In genomic region chr12:95859344-95859816, GRCh38 we compare ENCODE assay signal across 2 cellular contexts.
TF ChIP-seq lines count a peak whose summit lies in the region.

No MANE protein-coding gene starts in this region.

TF ChIP-seq in K562, 482 proteins besides CTCF, POLR2A, EP300 and RAD21 (continues in another document):
- TF ChIP-seq POLR3G (IDR thresholded peaks at IDR 0.05; ENCODE audit: extremely low read depth, insufficient read length, insufficient replicate concordance): no peak
- TF ChIP-seq HDAC6 (IDR thresholded peaks at IDR 0.05; ENCODE audit: low read depth, low read length): no peak
- TF ChIP-seq NR2C2 (CRISPR knock-in tag; IDR thresholded peaks at IDR 0.05): no peak
- TF ChIP-seq NR2C2 (tag; IDR thresholded peaks at IDR 0.05): peak; percentile 59; the same call in 1 of the 2 replicates
- TF ChIP-seq ELF1 (tag; IDR thresholded peaks at IDR 0.05): no peak
- no peak for TF ChIP-seq CBX3 (IDR thresholded peaks at IDR 0.05; ENCODE audit: borderline replicate concordance in 1 of 2, low read length in 2 of 2)
- no peak for TF ChIP-seq YY1 (IDR thresholded peaks at IDR 0.05; ENCODE audit: borderline replicate concordance in 1 of 3, control insufficient read depth in 1 of 3, extremely low read depth in 1 of 3, insufficient read depth in 3 of 3, insufficient read length in 1 of 3, insufficient replicate concordance in 2 of 3, low read depth in 1 of 3, low read length in 2 of 3)
- TF ChIP-seq HSF4 (CRISPR knock-in tag; IDR thresholded peaks at IDR 0.05; ENCODE audit: borderline replicate concordance): no peak
- 0 out of 2 replicates have a peak, but pooled peaks have one; percentile 37 for TF ChIP-seq ZBTB2 (IDR thresholded peaks at IDR 0.05)
- no peak for TF ChIP-seq SNRNP70 (optimal IDR thresholded peaks at IDR 0.05; ENCODE audit: low read depth, low read length)
- TF ChIP-seq CUX1 (CRISPR knock-in tag; IDR thresholded peaks at IDR 0.05): no peak
- TF ChIP-seq PBX2 (CRISPR knock-in tag; IDR thresholded peaks at IDR 0.05; ENCODE audit: low read depth): no peak
- TF ChIP-seq PBX2 (tag; conservative IDR thresholded peaks at IDR 0.05; ENCODE audit: low read depth): no peak
- TF ChIP-seq ZBTB12 (CRISPR knock-in tag; IDR thresholded peaks at IDR 0.05): no peak
- TF ChIP-seq MEIS2 (IDR thresholded peaks at IDR 0.05; ENCODE audit: partially characterized antibody): peak; percentile 27
- peak; percentile 29; the same call in 1 of the 2 replicates for TF ChIP-seq ZNF316 (IDR thresholded peaks at IDR 0.05)
- no peak for TF ChIP-seq NFYB (IDR thresholded peaks at IDR 0.05; ENCODE audit: extremely low read depth, insufficient read length)
- TF ChIP-seq STAG1 (CRISPR knock-in tag; IDR thresholded peaks at IDR 0.05; ENCODE audit: borderline replicate concordance): no peak

TF ChIP-seq in HepG2, 621 proteins besides CTCF, POLR2A, EP300 and RAD21:
- TF ChIP-seq MXD4 (CRISPR knock-in tag; IDR thresholded peaks at IDR 0.05): peak; percentile 0; the same call in 1 of the 2 replicates
- 0 out of 2 replicates have a peak, but pooled peaks have one; percentile 8 for TF ChIP-seq ZNF557 (CRISPR knock-in tag; IDR thresholded peaks at IDR 0.05)
- 0 out of 2 replicates have a peak, but pooled peaks have one; percentile 16 for TF ChIP-seq AFF4 (CRISPR knock-in tag; IDR thresholded peaks at IDR 0.05)
- peak; percentile 32; the same call in 1 of the 2 replicates for TF ChIP-seq ZNF280D (CRISPR knock-in tag; IDR thresholded peaks at IDR 0.05)
- peak; percentile 63; the same call in 1 of the 2 replicates for TF ChIP-seq ZNF850 (CRISPR knock-in tag; conservative IDR thresholded peaks at IDR 0.05)
- TF ChIP-seq ZFP82 (CRISPR knock-in tag; IDR thresholded peaks at IDR 0.05; ENCODE audit: borderline replicate concordance): 0 out of 2 replicates have a peak, but pooled peaks have one; percentile 44
- no peak for TF ChIP-seq ZNF605 (CRISPR knock-in tag; IDR thresholded peaks at IDR 0.05)
- TF ChIP-seq ZNF816 (CRISPR knock-in tag; IDR thresholded peaks at IDR 0.05; ENCODE audit: borderline replicate concordance): peak; percentile 77; the same call in 1 of the 2 replicates
- TF ChIP-seq ZNF710 (CRISPR knock-in tag; IDR thresholded peaks at IDR 0.05; ENCODE audit: borderline replicate concordance): no peak
- peak; percentile 50; the same call in 1 of the 2 replicates for TF ChIP-seq ZNF670 (CRISPR knock-in tag; IDR thresholded peaks at IDR 0.05; ENCODE audit: borderline replicate concordance)
- TF ChIP-seq ZBTB43 (CRISPR knock-in tag; conservative IDR thresholded peaks at IDR 0.05): 0 out of 2 replicates have a peak, but pooled peaks have one; percentile 11
- peak; percentile 78 for TF ChIP-seq KDM5A (IDR thresholded peaks at IDR 0.05; ENCODE audit: borderline replicate concordance, low read length)
- peak; percentile 3; the same call in 1 of the 2 replicates for TF ChIP-seq ZNF343 (CRISPR knock-in tag; IDR thresholded peaks at IDR 0.05)
- 0 out of 2 replicates have a peak, but pooled peaks have one; percentile 10 for TF ChIP-seq RARG (CRISPR knock-in tag; IDR thresholded peaks at IDR 0.05; ENCODE audit: low read depth)
- no peak for TF ChIP-seq RBM22 (optimal IDR thresholded peaks at IDR 0.05; ENCODE audit: low read length)
- no peak for TF ChIP-seq SP5 (CRISPR knock-in tag; IDR thresholded peaks at IDR 0.05; ENCODE audit: borderline replicate concordance, low read depth)
TF ChIP-seq in HepG2: peak in this region for 12.
